Comparison of ENCODE assay signal across 18 cellular contexts in the genomic region with DNA sequence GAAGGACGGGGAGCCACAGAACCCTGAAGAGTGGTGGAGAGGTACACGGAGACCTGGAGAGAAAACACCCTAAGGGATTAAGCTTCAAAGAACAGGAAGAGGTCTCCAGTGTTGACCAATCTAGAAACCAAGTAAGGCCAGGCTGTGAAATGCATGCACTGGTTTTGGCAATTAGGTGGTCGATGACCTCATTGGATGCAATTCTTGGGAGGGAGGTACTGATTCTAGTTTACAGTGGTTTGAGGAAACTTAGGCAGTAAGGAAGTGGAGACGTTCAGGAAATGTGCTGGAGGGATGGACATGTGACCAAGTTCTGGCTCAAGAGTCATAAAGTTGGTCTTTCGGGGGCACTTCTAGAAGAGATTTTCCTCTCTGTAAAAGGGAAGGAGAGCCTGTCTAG.
DNase-seq lines count a peak whose midpoint lies in the region; ATAC-seq, FAIRE-seq and TF ChIP-seq lines count a peak whose summit lies in the region.
"Had no signal": no experiment of that assay in that cellular context is flagged by ENCODE, and none has a peak within 500 bp of the region (broad histone marks: within the 10 kb centered on the region; RNA-seq: fewer than 3 reads in every experiment).

No MANE protein-coding gene starts in this region.

- H3K27ac ChIP-seq in HEK293 (ENCODE audit: extremely low read depth, low read depth, low read length) (no peak overlapping the region), HepG2 (ENCODE audit: extremely low read length, insufficient read depth, low read length) (no peak overlapping the region), left ventricle myocardium inferior (replicated peaks) (no peak overlapping the region)
- H3K27ac ChIP-seq: KMS-11 had no signal

- H3K36me3 ChIP-seq in HEK293 (ENCODE audit: control insufficient read depth in 2 of 2, insufficient read depth in 1 of 2, low read length in 2 of 2) (no peaks in the 10 kb centered on the region), HepG2 (replicated peaks in 1 of 2; ENCODE audit: control insufficient read depth in 1 of 2, insufficient read depth in 2 of 2, low read length in 2 of 2) (no peaks in the 10 kb centered on the region), left ventricle myocardium inferior (no peaks in the 10 kb centered on the region)
- H3K36me3 ChIP-seq: MG63 had no signal

- H4K20me1 ChIP-seq in HepG2 (ENCODE audit: insufficient read depth, low read length), result no peaks in the 10 kb centered on the region

- no peak overlapping the region for H3K4me2 ChIP-seq in HepG2 (ENCODE audit: low read depth, low read length)
- H3K4me2 ChIP-seq: KMS-11 had no signal

- H3K27me3 Mint-ChIP-seq in Calu3 (ENCODE audit: unreplicated experiment), result no peaks in the 10 kb centered on the region

- H3K27me3 ChIP-seq in HepG2 (ENCODE audit: control insufficient read depth in 1 of 2, insufficient read depth in 2 of 2, low read length in 2 of 2) (0 out of 5 replicates have a peak, but pooled peaks cover 0 to 1% of the 10 kb centered on the region in 2 experiments), left ventricle myocardium inferior (ENCODE audit: low read depth) (no peaks in the 10 kb centered on the region)
- H3K27me3 ChIP-seq: MG63 had no signal

- no peaks in the 10 kb centered on the region; the same call in 1 of the 2 replicates for H3K4me1 ChIP-seq in HEK293 (ENCODE audit: control insufficient read depth, insufficient read depth, low read length)
- no peaks in the 10 kb centered on the region for H3K4me1 ChIP-seq in HepG2 (ENCODE audit: insufficient read depth, low read length)
- no peaks in the 10 kb centered on the region for H3K4me1 ChIP-seq in left ventricle myocardium inferior

- POLR2A ChIA-PET in HEK293 (lab: Yijun Ruan, JAX) (no interaction called here), HepG2 (lab: Yijun Ruan, JAX) (no interaction called here)

- no peaks in the 10 kb centered on the region for H3K9me3 ChIP-seq in HEK293 (ENCODE audit: control insufficient read depth, insufficient read depth, low read depth, low read length)
- peaks cover 13% of the 10 kb centered on the region for H3K9me3 ChIP-seq in HepG2 (ENCODE audit: low read length)
- H3K9me3 ChIP-seq in left ventricle myocardium inferior (replicated peaks), result no peaks in the 10 kb centered on the region
- H3K9me3 ChIP-seq: MG63 had no signal

- TF ChIP-seq CTCF in Calu3 (IDR thresholded peaks at IDR 0.05; ENCODE audit: unreplicated experiment) (no peak), HEK293 (tag by site-specific recombination; IDR thresholded peaks at IDR 0.05) (no peak), HepG2 (CRISPR knock-in tag; IDR thresholded peaks at IDR 0.05) (no peak), left ventricle myocardium inferior (IDR thresholded peaks at IDR 0.05; ENCODE audit: borderline replicate concordance) (no peak)

- no peaks in the 10 kb centered on the region for H3K79me2 ChIP-seq in HepG2 (ENCODE audit: insufficient read depth, low read length)

- DNase-seq in Calu3, result no peak
- DNase-seq in amniotic epithelial cell (ENCODE audit: low read depth), result peak; percentile 19
- DNase-seq in HepG2 (ENCODE audit: low spot score), result no peak
- DNase-seq in middle frontal gyrus (ENCODE audit: extremely low spot score, low spot score), result no peak
- no peak for DNase-seq in left ventricle myocardium inferior
- DNase-seq: ACHN; AML-193; CD4-positive, CD25-positive, alpha-beta regulatory T cell; DMS79; MG63; NCI-H1417 treated with DMSO at 0.1 percent for 48 hours; NCI-H1930; NCI-H748 treated with DMSO at 0.1 percent for 48 hours; PC-9 had no signal

- no peak overlapping the region for H3K9ac ChIP-seq in HepG2 (ENCODE audit: insufficient read depth, low read depth, low read length)
- H3K9ac ChIP-seq: KMS-11 had no signal

- H3K36me3 Mint-ChIP-seq in Calu3 (ENCODE audit: insufficient read depth, unreplicated experiment), result no peaks in the 10 kb centered on the region
- H3K36me3 Mint-ChIP-seq: CD4-positive, CD25-positive, alpha-beta regulatory T cell had no signal

- in situ Hi-C loops in HepG2 (cut with HindIII; ENCODE audit: extremely low pct_ligation_motif_present, low pct_unique_long_range_greater_than_20kb), result loop anchor here (10.0 kb wide), 1 partner anchor 214 kb away; no protein-coding TSS in a partner anchor

- no peak overlapping the region for H3K4me3 Mint-ChIP-seq in Calu3 (ENCODE audit: low read depth, unreplicated experiment)
- H3K4me3 Mint-ChIP-seq: CD4-positive, CD25-positive, alpha-beta regulatory T cell had no signal

- no TSS peak for BruUV-seq in Calu3 (replicated peaks; lab: Mats Ljungman, UMichigan)
- BruUV-seq in HepG2 (replicated peaks; lab: Mats Ljungman, UMichigan), result no TSS peak

- H3K27ac Mint-ChIP-seq in Calu3 (ENCODE audit: unreplicated experiment), result peak overlapping the region; percentile 2
- H3K27ac Mint-ChIP-seq: CD4-positive, CD25-positive, alpha-beta regulatory T cell had no signal

- no peak for TF ChIP-seq POLR2A in HepG2 (IDR thresholded peaks at IDR 0.05; ENCODE audit: insufficient read depth in 1 of 2, low read depth in 2 of 2, low read length in 2 of 2)

- intact Hi-C loops in Calu3 (cut with micrococcal nuclease; ENCODE audit: unreplicated experiment), result loop anchor here (5.0 kb wide), 1 partner anchor 41 kb away; no protein-coding TSS in a partner anchor
- intact Hi-C loops in HepG2 (cut with micrococcal nuclease; ENCODE audit: unreplicated experiment), result no loop called here
- intact Hi-C loops in left ventricle myocardium inferior (cut with micrococcal nuclease), result no loop called here

- H3K9me3 Mint-ChIP-seq in Calu3 (ENCODE audit: low read depth, unreplicated experiment), result peaks cover 12% of the 10 kb centered on the region

- no peak for TF ChIP-seq EP300 in HepG2 (IDR thresholded peaks at IDR 0.05; ENCODE audit: low read depth in 2 of 2, low read length in 2 of 2)
- no peak for TF ChIP-seq EP300 in HepG2 (CRISPR knock-in tag; IDR thresholded peaks at IDR 0.05; ENCODE audit: borderline replicate concordance)

- H3K4me3 ChIP-seq in HEK293 (ENCODE audit: low read depth, low read length) (no peak overlapping the region), HepG2 (replicated peaks in 1 of 3; ENCODE audit: insufficient read depth in 1 of 3, low read depth in 2 of 3, low read length in 3 of 3) (no peak overlapping the region), left ventricle myocardium inferior (no peak overlapping the region)
- H3K4me3 ChIP-seq: MG63, PC-9 had no signal

- ATAC-seq in HepG2 (no peak), SK-N-SH treated with all-trans-retinoic acid at 6 μM for 48 hours (no peak)
- ATAC-seq: HCT116 had no signal

- H3K4me1 Mint-ChIP-seq in Calu3 (ENCODE audit: low read depth, unreplicated experiment), result peaks cover 40% of the 10 kb centered on the region
- H3K4me1 Mint-ChIP-seq: CD4-positive, CD25-positive, alpha-beta regulatory T cell had no signal

- no peak for TF ChIP-seq RAD21 in HepG2 (CRISPR knock-in tag; IDR thresholded peaks at IDR 0.05)

- no peak for FAIRE-seq in HepG2 (lab: Jason Lieb, UNC)

- CTCF ChIA-PET in Calu3 (lab: Charles Lee) (interaction anchor here (1.0 kb wide), 1 partner anchor 325 kb away, joined by 3 read pairs; no protein-coding TSS in a partner anchor), HEK293 (lab: Yijun Ruan, JAX) (no interaction called here), HepG2 (lab: Yijun Ruan, JAX; ENCODE audit: low intra/inter-chr PET ratio, low total read pairs) (no interaction called here)

- no peak overlapping the region for H2AFZ ChIP-seq in HepG2 (ENCODE audit: low read length)
- H2AFZ ChIP-seq: PC-9 had no signal

- 22% methylated on average over 5 of the region's 5 CpGs for WGBS in HepG2 (ENCODE audit: low lambda C conversion rate)

TF ChIP-seq in HEK293, 187 proteins besides CTCF, POLR2A, EP300 and RAD21:
- TF ChIP-seq ZNF175 (tag by site-specific recombination; IDR thresholded peaks at IDR 0.05), result no peak
- 0 out of 2 replicates have a peak, but pooled peaks have one; percentile 20 for TF ChIP-seq ZNF146 (tag by site-specific recombination; IDR thresholded peaks at IDR 0.05)
- no peak for TF ChIP-seq ZNF670 (tag by site-specific recombination; IDR thresholded peaks at IDR 0.05; ENCODE audit: low read depth)

TF ChIP-seq in HepG2, 621 proteins besides CTCF, POLR2A, EP300 and RAD21:
- TF ChIP-seq ZNF510 (CRISPR knock-in tag; IDR thresholded peaks at IDR 0.05; ENCODE audit: low read depth) (no peak), ZNF747 (CRISPR knock-in tag; IDR thresholded peaks at IDR 0.05; ENCODE audit: borderline replicate concordance) (no peak), ZNF234 (CRISPR knock-in tag; conservative IDR thresholded peaks at IDR 0.05) (no peak), ATF7 (IDR thresholded peaks at IDR 0.05) (peak; percentile 30; the same call in 1 of the 2 replicates), ATF7 (CRISPR knock-in tag; IDR thresholded peaks at IDR 0.05) (no peak)

TF ChIP-seq in SK-N-SH treated with all-trans-retinoic acid at 6 μM for 48 hours, 23 proteins besides CTCF, POLR2A, EP300 and RAD21 (continues in another document):
- TF ChIP-seq, protein P1, sequence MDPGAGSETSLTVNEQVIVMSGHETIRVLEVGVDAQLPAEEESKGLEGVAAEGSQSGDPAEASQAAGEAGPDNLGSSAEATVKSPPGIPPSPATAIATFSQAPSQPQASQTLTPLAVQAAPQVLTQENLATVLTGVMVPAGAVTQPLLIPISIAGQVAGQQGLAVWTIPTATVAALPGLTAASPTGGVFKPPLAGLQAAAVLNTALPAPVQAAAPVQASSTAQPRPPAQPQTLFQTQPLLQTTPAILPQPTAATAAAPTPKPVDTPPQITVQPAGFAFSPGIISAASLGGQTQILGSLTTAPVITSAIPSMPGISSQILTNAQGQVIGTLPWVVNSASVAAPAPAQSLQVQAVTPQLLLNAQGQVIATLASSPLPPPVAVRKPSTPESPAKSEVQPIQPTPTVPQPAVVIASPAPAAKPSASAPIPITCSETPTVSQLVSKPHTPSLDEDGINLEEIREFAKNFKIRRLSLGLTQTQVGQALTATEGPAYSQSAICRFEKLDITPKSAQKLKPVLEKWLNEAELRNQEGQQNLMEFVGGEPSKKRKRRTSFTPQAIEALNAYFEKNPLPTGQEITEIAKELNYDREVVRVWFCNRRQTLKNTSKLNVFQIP (CRISPR knock-in tag; IDR thresholded peaks at IDR 0.05; ENCODE audit: borderline replicate concordance, low read depth), result no peak
- TF ChIP-seq, protein P2, sequence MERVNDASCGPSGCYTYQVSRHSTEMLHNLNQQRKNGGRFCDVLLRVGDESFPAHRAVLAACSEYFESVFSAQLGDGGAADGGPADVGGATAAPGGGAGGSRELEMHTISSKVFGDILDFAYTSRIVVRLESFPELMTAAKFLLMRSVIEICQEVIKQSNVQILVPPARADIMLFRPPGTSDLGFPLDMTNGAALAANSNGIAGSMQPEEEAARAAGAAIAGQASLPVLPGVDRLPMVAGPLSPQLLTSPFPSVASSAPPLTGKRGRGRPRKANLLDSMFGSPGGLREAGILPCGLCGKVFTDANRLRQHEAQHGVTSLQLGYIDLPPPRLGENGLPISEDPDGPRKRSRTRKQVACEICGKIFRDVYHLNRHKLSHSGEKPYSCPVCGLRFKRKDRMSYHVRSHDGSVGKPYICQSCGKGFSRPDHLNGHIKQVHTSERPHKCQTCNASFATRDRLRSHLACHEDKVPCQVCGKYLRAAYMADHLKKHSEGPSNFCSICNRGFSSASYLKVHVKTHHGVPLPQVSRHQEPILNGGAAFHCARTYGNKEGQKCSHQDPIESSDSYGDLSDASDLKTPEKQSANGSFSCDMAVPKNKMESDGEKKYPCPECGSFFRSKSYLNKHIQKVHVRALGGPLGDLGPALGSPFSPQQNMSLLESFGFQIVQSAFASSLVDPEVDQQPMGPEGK (CRISPR knock-in tag; IDR thresholded peaks at IDR 0.05; ENCODE audit: borderline replicate concordance), result no peak
